16 cellular contexts compared by ENCODE assay signal in the genomic region with DNA sequence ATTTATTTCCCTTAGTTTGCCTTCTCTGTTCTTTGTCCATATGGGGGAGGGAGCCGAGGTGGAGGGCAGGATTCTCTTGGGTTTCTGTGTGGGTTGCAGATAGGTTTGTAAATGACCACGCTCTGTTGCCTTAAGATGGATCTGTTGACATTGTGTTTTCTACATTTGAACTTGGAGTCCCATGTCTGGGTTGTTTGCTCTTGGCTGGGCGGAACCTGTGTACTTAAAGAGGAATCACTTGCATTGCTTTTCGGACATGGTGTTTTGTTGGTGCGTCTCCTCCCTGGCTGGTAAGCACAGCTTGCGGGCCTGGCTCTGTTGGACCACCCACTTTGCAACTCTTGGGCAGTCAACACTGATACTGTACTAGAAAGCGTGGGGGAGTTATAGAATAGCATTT. TPM values are rescaled to one million over a fixed set of nuclear protein-coding genes. Genes with fewer than 3 reads are reported as not detected.
DNase-seq lines count a peak whose midpoint lies in the region; ATAC-seq, FAIRE-seq and TF ChIP-seq lines count a peak whose summit lies in the region.
"Had no signal": no experiment of that assay in that cellular context is flagged by ENCODE, and none has a peak within 500 bp of the region (broad histone marks: within the 10 kb centered on the region; RNA-seq: fewer than 3 reads in every experiment).

No MANE protein-coding gene starts in this region.

- H3K4me1 ChIP-seq in small intestine (ENCODE audit: control insufficient read depth in 2 of 2, insufficient read depth in 1 of 2, low read depth in 1 of 2, low read length in 1 of 2): peaks cover 0 to 2% of the 10 kb centered on the region in 2 donors

- H3K4me3 ChIP-seq in small intestine (ENCODE audit: low read depth in 1 of 2, low read length in 2 of 2): no peak overlapping the region
- H3K4me3 ChIP-seq: sigmoid colon, SK-N-MC had no signal

- intact Hi-C loops in left colon (cut with DNase I, micrococcal nuclease): no loop called here

- no peaks in the 10 kb centered on the region for H3K27me3 ChIP-seq in small intestine (ENCODE audit: control insufficient read depth in 2 of 2, insufficient read depth in 2 of 2, low read length in 2 of 2)
- H3K27me3 ChIP-seq: sigmoid colon had no signal

- DNase-seq in HT-29 (ENCODE audit: low spot score) (peak; percentile 23), left colon (peak in 1 of 2 donors; percentile 41), small intestine (peak; percentile 41), NCI-H774 (lab: John Stamatoyannopoulos, UW) (no peak), AG20443 (ENCODE audit: low spot score) (no peak)
- DNase-seq: activated naive CD4-positive, alpha-beta T cell treated with anti-CD3 and anti-CD28 coated beads for 36 hours; naive thymus-derived CD8-positive, alpha-beta T cell; NCI-H2081; stimulated activated naive CD4-positive, alpha-beta T cell treated with Interleukin-2 at 50 U/mL for 16 hours; WERI-Rb-1 had no signal

- no peak for TF ChIP-seq CTCF in VCaP (conservative IDR thresholded peaks at IDR 0.05)

- peak overlapping the region; percentile 94 for H3K27ac ChIP-seq in VCaP
- no peak overlapping the region for H3K27ac ChIP-seq in small intestine (ENCODE audit: low read depth in 1 of 2, low read length in 1 of 2)
- H3K27ac ChIP-seq: SK-N-MC, WERI-Rb-1 had no signal

- 76 to 85% (median 85%) methylated on average over 7 of the region's 7 CpGs for WGBS in small intestine, 3 donors

- no peak for FAIRE-seq in small intestine (lab: Jason Lieb, UNC)
- FAIRE-seq: endometrium had no signal

- H3K36me3 ChIP-seq in small intestine (ENCODE audit: control insufficient read depth in 2 of 2, insufficient read depth in 2 of 2, low read length in 2 of 2): peaks cover 0 to 4% of the 10 kb centered on the region in 2 donors
- H3K36me3 ChIP-seq: sigmoid colon had no signal

- H3K9me3 ChIP-seq in small intestine (ENCODE audit: control insufficient read depth, low read depth): no peaks in the 10 kb centered on the region
- H3K9me3 ChIP-seq: sigmoid colon had no signal

- ATAC-seq in left colon (peak; percentile 87), HG03139 (IDR thresholded peaks at IDR 0.05; ENCODE audit: unreplicated experiment) (no peak), GM21447 (IDR thresholded peaks at IDR 0.05; ENCODE audit: unreplicated experiment) (no peak)
- ATAC-seq: naive thymus-derived CD8-positive, alpha-beta T cell had no signal

RNA-seq across cellular contexts. Expression of a gene that starts 45.9 kb away (rescaled TPM):
- 76.1 and 85.4 TPM in 2 replicates for total RNA-seq in HT-29 (2014; rRNA removed; shearing (Covaris generic))
- total RNA-seq in left colon: 10 to 100 TPM; 72.2 to 98.4 TPM
- 10 to 100 TPM; 37.0 to 53.9 (median 41.1) TPM for polyA plus RNA-seq in small intestine

RNA-seq across cellular contexts. Expression of a gene that starts 59.2 kb away (rescaled TPM):
- total RNA-seq in HT-29 (2014; rRNA removed; shearing (Covaris generic)): 189 and 203 TPM in 2 replicates
- 100 to 1,000 TPM in 1 of 2 donors, 10 to 100 TPM in 1; 89.5 to 120 TPM for total RNA-seq in left colon
- polyA plus RNA-seq in small intestine: 100 to 1,000 TPM in 2 of 3 donors, 10 to 100 TPM in 1; 68.1 to 236 (median 179) TPM

Comparison
In these comparisons a context has a peak if more than half of its experiments do, and no peak if none do; other contexts are left out.
1. DNase-seq: peak in HT-29 (single experiment) and small intestine (single experiment); none in NCI-H774 (single experiment) and AG20443 (single experiment).